24 cellular contexts compared by ENCODE assay signal in genomic region chr7:90821961-90822620, GRCh38.
"Had no signal": no experiment of that assay in that cellular context is flagged by ENCODE, and none has a peak within 500 bp of the region (broad histone marks: within the 10 kb centered on the region; RNA-seq: fewer than 3 reads in every experiment).

No MANE protein-coding gene starts in this region.

- H3K79me2 ChIP-seq: parathyroid adenoma had no signal

- DNase-seq: caudate nucleus; colonic mucosa; effector CD4-positive, alpha-beta T cell; endodermal cell; erythroblast; foreskin melanocyte; heart left ventricle; hypothalamus; left lung; naive thymus-derived CD8-positive, alpha-beta T cell; psoas muscle; retina; stimulated activated CD4-positive, alpha-beta T cell treated with anti-CD3 and anti-CD28 coated beads, Interleukin-2, amount 100 ng/mL, for 48 hours; stimulated activated naive CD8-positive, alpha-beta T cell treated with anti-CD3 and anti-CD28 coated beads, Interleukin-15, Interleukin-2, amounts not matched to agents 100 U/mL and 50 U/mL, for 24 hours; thyroid gland; uterus had no signal

- H3K4me1 ChIP-seq: colonic mucosa, left lung, parathyroid adenoma, uterus had no signal

- H3K27ac Mint-ChIP-seq: endodermal cell; naive thymus-derived CD8-positive, alpha-beta T cell; type B pancreatic cell had no signal

- FAIRE-seq: endothelial cell of umbilical vein, islet of Langerhans had no signal

- H3K9ac ChIP-seq: parathyroid adenoma had no signal

- H3K4me1 Mint-ChIP-seq: naive thymus-derived CD8-positive, alpha-beta T cell; neural crest cell had no signal

- H3K36me3 Mint-ChIP-seq: naive thymus-derived CD8-positive, alpha-beta T cell had no signal

- H3K27me3 Mint-ChIP-seq: type B pancreatic cell had no signal

- H3K27ac ChIP-seq: colonic mucosa, left lung, parathyroid adenoma, psoas muscle, suprapubic skin, thyroid gland, uterus had no signal

- H3K36me3 ChIP-seq: colonic mucosa, heart left ventricle, left lung, suprapubic skin, thyroid gland, uterus had no signal

- H2AFZ ChIP-seq: parathyroid adenoma had no signal

- H3K27me3 ChIP-seq: colonic mucosa, heart left ventricle, left lung, suprapubic skin, thyroid gland, uterus had no signal

- H3K4me3 ChIP-seq: colonic mucosa, heart left ventricle, left lung, lung, psoas muscle, smooth muscle cell, suprapubic skin, thyroid gland, uterus had no signal

- H3K4me2 ChIP-seq: smooth muscle cell had no signal

- H3K4me3 Mint-ChIP-seq: endodermal cell; naive thymus-derived CD8-positive, alpha-beta T cell; neural crest cell; type B pancreatic cell had no signal

- H3K9me3 ChIP-seq: colonic mucosa, heart left ventricle, left lung, psoas muscle, suprapubic skin, thyroid gland, uterus had no signal

- ATAC-seq: left lung; naive thymus-derived CD8-positive, alpha-beta T cell; psoas muscle; stimulated activated naive CD8-positive, alpha-beta T cell treated with anti-CD3 and anti-CD28 coated beads, Interleukin-15, Interleukin-2, amounts not matched to agents 100 U/mL and 50 U/mL, for 24 hours had no signal

- H3K9me3 Mint-ChIP-seq: endodermal cell, type B pancreatic cell had no signal
